ENCODE assay signal across 26 cellular contexts in genomic region chr2:228409493-228409892, GRCh38.
"Had no signal": no experiment of that assay in that cellular context is flagged by ENCODE, and none has a peak within 500 bp of the region (broad histone marks: within the 10 kb centered on the region; RNA-seq: fewer than 3 reads in every experiment).

No MANE protein-coding gene starts in this region.

- H3K9me3 ChIP-seq: stomach, suprapubic skin, testis, thoracic aorta, thyroid gland, tibial artery, tibial nerve, transverse colon, upper lobe of left lung, upper lobe of right lung, uterus, vagina had no signal

- H3K36me3 ChIP-seq: stomach, suprapubic skin, thoracic aorta, thyroid gland, tibial artery, tibial nerve, transverse colon, upper lobe of left lung, upper lobe of right lung, uterus, vagina had no signal

- H3K27ac ChIP-seq: stomach, suprapubic skin, testis, thoracic aorta, thyroid gland, tibial artery, tibial nerve, transverse colon, upper lobe of left lung, upper lobe of right lung, uterus, vagina had no signal

- H3K4me3 ChIP-seq: stomach, suprapubic skin, testis, thoracic aorta, thyroid gland, tibial artery, tibial nerve, transverse colon, upper lobe of left lung, upper lobe of right lung, uterus, vagina had no signal

- H3K4me1 ChIP-seq: stomach, suprapubic skin, testis, thyroid gland, tibial artery, tibial nerve, transverse colon, upper lobe of left lung, upper lobe of right lung, uterus, vagina had no signal

- H3K27me3 ChIP-seq: stomach, suprapubic skin, testis, thyroid gland, tibial artery, tibial nerve, transverse colon, upper lobe of left lung, upper lobe of right lung, uterus, vagina had no signal

- DNase-seq: stimulated activated CD4-positive, alpha-beta T cell treated with anti-CD3 and anti-CD28 coated beads, Interleukin-2, amount 100 ng/mL, for 48 hours; stimulated activated CD4-positive, alpha-beta T cell treated with anti-CD3 and anti-CD28 coated beads, Interleukin-4, amount 100 ng/mL, for 1 hour; stimulated activated CD4-positive, alpha-beta T cell treated with anti-CD3 and anti-CD28 coated beads, Interleukin-4, amount 100 ng/mL, for 24 hours; stimulated activated CD4-positive, alpha-beta T cell treated with anti-CD3 and anti-CD28 coated beads, Interleukin-4, amount 100 ng/mL, for 4 hours; stimulated activated CD8-positive, alpha-beta memory T cell treated with anti-CD3 and anti-CD28 coated beads, Interleukin-4, amount 100 ng/mL, for 48 hours; stimulated activated naive B cell treated with anti-CD40 and anti-IgM and Interleukin-4, amounts not matched to agents 10 μg/mL and 1 μg/mL and 100 μg/mL, for 72 hours; stimulated activated naive CD4-positive, alpha-beta T cell; stimulated activated naive CD4-positive, alpha-beta T cell treated with Interleukin-2 at 50 U/mL for 16 hours; stimulated activated naive CD8-positive, alpha-beta T cell treated with anti-CD3 and anti-CD28 coated beads, Interleukin-15, amount 100 ng/mL, for 72 hours; stimulated activated naive CD8-positive, alpha-beta T cell treated with anti-CD3 and anti-CD28 coated beads, Interleukin-15, Interleukin-2, amounts not matched to agents 100 U/mL and 50 U/mL, for 24 hours; stomach; substantia nigra; testis; thyroid gland; tibial artery; transverse colon; trophoblast cell; upper lobe of left lung; upper lobe of right lung; uterus had no signal

- ATAC-seq: stimulated activated effector memory CD8-positive, alpha-beta T cell treated with anti-CD3 and anti-CD28 coated beads, Interleukin-12 subunit alpha, Interleukin-12 subunit beta, amount 100 ng/mL, for 72 hours; stimulated activated memory B cell treated with anti-CD40 and anti-IgM and Interleukin-4, amounts not matched to agents 10 μg/mL and 1 μg/mL and 100 μg/mL, for 72 hours; stimulated activated naive B cell treated with anti-CD40 and anti-IgM and Interleukin-4, amounts not matched to agents 10 μg/mL and 1 μg/mL and 100 μg/mL, for 72 hours; stimulated activated naive CD8-positive, alpha-beta T cell treated with anti-CD3 and anti-CD28 coated beads, Interleukin-15, amount 100 ng/mL, for 72 hours; stimulated activated naive CD8-positive, alpha-beta T cell treated with anti-CD3 and anti-CD28 coated beads, Interleukin-15, Interleukin-2, amounts not matched to agents 100 U/mL and 50 U/mL, for 24 hours; upper lobe of right lung had no signal
